ENCODE assay signal across 1 cellular context in the genomic region with DNA sequence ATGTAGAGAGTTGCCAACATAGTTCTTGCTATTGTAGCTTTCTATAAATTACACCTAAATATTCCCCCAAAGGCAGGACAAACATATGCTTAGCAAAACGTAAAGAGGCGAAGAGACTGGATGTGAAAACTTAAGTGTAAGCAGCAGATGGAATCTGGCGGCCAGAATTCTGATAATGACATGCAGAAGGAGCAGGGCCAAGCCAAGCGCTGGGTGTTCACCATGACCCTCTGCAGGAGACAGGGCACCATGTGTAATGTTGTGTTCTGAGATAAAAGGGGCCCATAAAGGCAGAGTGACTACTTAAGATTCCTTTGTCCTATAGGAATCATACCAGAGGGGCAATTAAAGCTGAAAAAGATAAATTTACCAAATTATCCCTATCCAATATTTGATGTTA.
TF ChIP-seq lines count a peak whose summit lies in the region.

No MANE protein-coding gene starts in this region.

TF ChIP-seq in IMR-90, 13 proteins besides CTCF, POLR2A, EP300 and RAD21 (continued from another document):
- TF ChIP-seq, protein P1, sequence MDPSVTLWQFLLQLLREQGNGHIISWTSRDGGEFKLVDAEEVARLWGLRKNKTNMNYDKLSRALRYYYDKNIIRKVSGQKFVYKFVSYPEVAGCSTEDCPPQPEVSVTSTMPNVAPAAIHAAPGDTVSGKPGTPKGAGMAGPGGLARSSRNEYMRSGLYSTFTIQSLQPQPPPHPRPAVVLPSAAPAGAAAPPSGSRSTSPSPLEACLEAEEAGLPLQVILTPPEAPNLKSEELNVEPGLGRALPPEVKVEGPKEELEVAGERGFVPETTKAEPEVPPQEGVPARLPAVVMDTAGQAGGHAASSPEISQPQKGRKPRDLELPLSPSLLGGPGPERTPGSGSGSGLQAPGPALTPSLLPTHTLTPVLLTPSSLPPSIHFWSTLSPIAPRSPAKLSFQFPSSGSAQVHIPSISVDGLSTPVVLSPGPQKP (IDR thresholded peaks at IDR 0.05; ENCODE audit: borderline replicate concordance, low read depth, low read length): no peak
- no peak for TF ChIP-seq CEBPB (IDR thresholded peaks at IDR 0.05; ENCODE audit: low read depth, low read length)
- TF ChIP-seq MAZ (IDR thresholded peaks at IDR 0.05; ENCODE audit: borderline replicate concordance, low read depth, low read length): no peak
- no peak for TF ChIP-seq CHD1 (IDR thresholded peaks at IDR 0.05; ENCODE audit: low read depth, low read length)
- TF ChIP-seq SMC3 (IDR thresholded peaks at IDR 0.05; ENCODE audit: low read depth, low read length): no peak
TF ChIP-seq in IMR-90: peak in this region for 0.
